Comparison of ENCODE assay signal across 15 cellular contexts in the genomic region with DNA sequence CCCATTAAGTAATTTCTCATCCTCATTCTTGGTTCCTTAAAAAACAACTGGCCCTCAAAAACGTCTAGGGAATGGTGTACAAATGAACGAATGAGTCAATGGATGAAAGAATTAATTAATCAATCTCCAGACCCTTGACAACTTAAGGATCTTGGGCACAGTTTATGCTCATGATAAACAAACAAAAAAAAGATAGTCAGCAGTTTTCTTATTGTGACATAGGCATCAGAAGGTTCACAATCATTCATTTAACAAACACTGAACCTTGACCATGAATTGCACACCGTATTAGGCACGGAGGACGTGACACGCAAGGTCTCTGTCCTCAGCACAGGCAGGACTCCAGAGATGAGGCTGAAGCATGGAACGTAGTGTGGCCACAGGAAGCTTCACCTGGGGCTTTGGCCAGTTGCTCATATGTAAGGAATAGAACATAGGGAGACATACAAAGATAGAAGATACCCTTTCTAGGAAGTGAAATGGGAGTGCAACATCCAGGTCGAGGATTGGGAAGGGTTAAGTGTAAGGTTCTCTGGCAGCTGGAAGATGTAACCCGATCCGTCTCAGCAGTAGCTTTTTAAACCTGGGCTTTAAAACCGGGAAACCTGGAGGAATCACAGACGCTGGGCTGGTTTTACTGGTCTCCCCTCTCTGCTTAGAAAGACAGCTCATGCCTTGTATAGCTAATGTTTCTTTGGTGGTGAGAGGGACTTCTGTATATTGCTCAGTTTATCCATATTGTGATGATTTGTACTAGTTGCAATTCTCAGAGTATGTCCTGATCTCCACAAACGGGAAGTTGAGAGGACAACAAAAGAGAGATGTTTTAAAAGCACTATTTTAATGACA. TPM values are rescaled to one million over a fixed set of nuclear protein-coding genes. Genes with fewer than 3 reads are reported as not detected.
DNase-seq lines count a peak whose midpoint lies in the region; ATAC-seq, FAIRE-seq and TF ChIP-seq lines count a peak whose summit lies in the region.
"Had no signal": no experiment of that assay in that cellular context is flagged by ENCODE, and none has a peak within 500 bp of the region (broad histone marks: within the 10 kb centered on the region; RNA-seq: fewer than 3 reads in every experiment).

No MANE protein-coding gene starts in this region.

- no peak overlapping the region for H2BK15ac ChIP-seq in mesenchymal stem cell (ENCODE audit: low read depth, poor library complexity, severe bottlenecking)

- no peak overlapping the region for H2AFZ ChIP-seq in mesenchymal stem cell (ENCODE audit: low read depth, low read length)

- DNase-seq in DMS79 treated with DMSO at 0.1 percent for 48 hours (lab: John Stamatoyannopoulos, UW) (peak; percentile 61), NCI-H2171 treated with DMSO at 0.1 percent for 48 hours (lab: John Stamatoyannopoulos, UW) (peak; percentile 80), bronchial epithelial cell (ENCODE audit: low read depth) (peak; percentile 65), mesenchymal stem cell (peak; percentile 53)
- no peak for DNase-seq in activated CD4-positive, CD25-positive, alpha-beta regulatory T cell (lab: John Stamatoyannopoulos, UW)
- DNase-seq: aorta, KBM-7, lower lobe of right lung, NCI-H446, T-helper 1 cell had no signal

- no peak for TF ChIP-seq CTCF in bronchial epithelial cell (IDR thresholded peaks at IDR 0.05; ENCODE audit: insufficient read depth, low read length, severe bottlenecking)

- H3K9ac ChIP-seq in mesenchymal stem cell (ENCODE audit: low read length): no peak overlapping the region

- no peak overlapping the region for H2BK120ac ChIP-seq in mesenchymal stem cell (ENCODE audit: low read depth, low read length)

- H3K27me3 ChIP-seq in bronchial epithelial cell (ENCODE audit: control insufficient read depth, insufficient read depth, low read length): no peaks in the 10 kb centered on the region
- H3K27me3 ChIP-seq in mesenchymal stem cell (ENCODE audit: control insufficient read depth in 1 of 2, insufficient read depth in 1 of 2, low read length in 2 of 2): peaks cover 0 to 29% of the 10 kb centered on the region in 2 experiments
- H3K27me3 ChIP-seq: right atrium auricular region had no signal

- H3K4me3 ChIP-seq in bronchial epithelial cell (ENCODE audit: low read depth, low read length) (no peak overlapping the region), mesenchymal stem cell (ENCODE audit: insufficient read depth in 1 of 2, low read depth in 1 of 2, low read length in 2 of 2) (no peak overlapping the region)
- H3K4me3 ChIP-seq: esophagus muscularis mucosa, lower lobe of right lung, right atrium auricular region had no signal

- peak overlapping the region in 1 of 2 experiments; percentile 26 for H3K14ac ChIP-seq in mesenchymal stem cell (ENCODE audit: low read length in 2 of 2)

- H2AK5ac ChIP-seq in mesenchymal stem cell (ENCODE audit: low read length, severe bottlenecking): no peak overlapping the region

- H3K23ac ChIP-seq in mesenchymal stem cell (ENCODE audit: low read length in 2 of 2): no peak overlapping the region

- H3K36me3 ChIP-seq in bronchial epithelial cell (ENCODE audit: control insufficient read depth, insufficient read depth, low read length) (no peaks in the 10 kb centered on the region), mesenchymal stem cell (ENCODE audit: control insufficient read depth in 1 of 2, insufficient read depth in 2 of 2, low read depth in 1 of 2, low read length in 2 of 2) (no peaks in the 10 kb centered on the region)
- H3K36me3 ChIP-seq: esophagus muscularis mucosa, lower lobe of right lung, right atrium auricular region had no signal

- no peak overlapping the region for H3K4me2 ChIP-seq in mesenchymal stem cell (ENCODE audit: low read length, poor library complexity, severe bottlenecking)

- H2BK12ac ChIP-seq in mesenchymal stem cell (ENCODE audit: low read length in 2 of 2): no peak overlapping the region

- no peak overlapping the region for H4K91ac ChIP-seq in mesenchymal stem cell (ENCODE audit: low read length)

- H2BK5ac ChIP-seq in mesenchymal stem cell (ENCODE audit: low read depth, low read length, poor library complexity, severe bottlenecking): no peak overlapping the region

- no peak overlapping the region for H4K8ac ChIP-seq in mesenchymal stem cell (ENCODE audit: low read length)

- no peak overlapping the region for H3K27ac ChIP-seq in mesenchymal stem cell (ENCODE audit: low read length, poor library complexity, severe bottlenecking)
- H3K27ac ChIP-seq: esophagus muscularis mucosa, lower lobe of right lung, right atrium auricular region had no signal

- no peak for ATAC-seq in GM19324 (IDR thresholded peaks at IDR 0.05; ENCODE audit: low FRiP score, unreplicated experiment)
- no peak for ATAC-seq in GM18520 (IDR thresholded peaks at IDR 0.05; ENCODE audit: unreplicated experiment)
- ATAC-seq in HG03280 (IDR thresholded peaks at IDR 0.05; ENCODE audit: unreplicated experiment): no peak
- ATAC-seq: lower lobe of right lung had no signal

- no peaks in the 10 kb centered on the region for H3K9me3 ChIP-seq in mesenchymal stem cell (ENCODE audit: control insufficient read depth, low read length)
- H3K9me3 ChIP-seq: esophagus muscularis mucosa, lower lobe of right lung, right atrium auricular region had no signal

- no peak for FAIRE-seq in bronchial epithelial cell (lab: Jason Lieb, UNC)

- 45% methylated on average over 10 of the region's 13 CpGs for WGBS in mesenchymal stem cell

- H3K79me1 ChIP-seq in mesenchymal stem cell (replicated peaks; ENCODE audit: low read length, poor library complexity, severe bottlenecking): no peaks in the 10 kb centered on the region

- peak overlapping the region in 1 of 2 experiments; percentile 22 for H3K18ac ChIP-seq in mesenchymal stem cell (ENCODE audit: low read depth in 1 of 2, low read length in 2 of 2)

- H3K4ac ChIP-seq in mesenchymal stem cell (ENCODE audit: low read depth in 1 of 2, low read length in 2 of 2): no peak overlapping the region

- H3K4me1 ChIP-seq in mesenchymal stem cell (ENCODE audit: control insufficient read depth, insufficient read depth, low read depth, low read length): peaks cover 2% of the 10 kb centered on the region
- H3K4me1 ChIP-seq: esophagus muscularis mucosa, lower lobe of right lung, right atrium auricular region had no signal

RNA-seq across cellular contexts. Expression of gene LTBP1, which starts 8.9 kb away (rescaled TPM):
- 6.6 and 10.6 TPM in 2 replicates for total RNA-seq in bronchial epithelial cell
- 87.9 TPM for polyA plus RNA-seq in mesenchymal stem cell (2013, experiment 1 of 2)
- 86.6 TPM for polyA plus RNA-seq in mesenchymal stem cell (2013, experiment 2 of 2)

Comparison
In these comparisons a context has a peak if more than half of its experiments do, and no peak if none do; other contexts are left out.
1. DNase-seq: peak in DMS79 treated with DMSO at 0.1 percent for 48 hours (single experiment), NCI-H2171 treated with DMSO at 0.1 percent for 48 hours (single experiment), bronchial epithelial cell (single experiment) and mesenchymal stem cell (single experiment); none in activated CD4-positive, CD25-positive, alpha-beta regulatory T cell (0 of 4).